Comparison of ENCODE assay signal across 11 cellular contexts in genomic region chr11:35541621-35542375, GRCh38. TPM values are rescaled to one million over a fixed set of nuclear protein-coding genes. Genes with fewer than 3 reads are reported as not detected.
DNase-seq lines count a peak whose midpoint lies in the region; ATAC-seq and TF ChIP-seq lines count a peak whose summit lies in the region.
"Had no signal": no experiment of that assay in that cellular context is flagged by ENCODE, and none has a peak within 500 bp of the region (broad histone marks: within the 10 kb centered on the region; RNA-seq: fewer than 3 reads in every experiment).

No MANE protein-coding gene starts in this region.

- H3K36me3 Mint-ChIP-seq in activated naive CD4-positive, alpha-beta T cell treated with anti-CD3 and anti-CD28 coated beads, Interleukin-2, amount 10 ng/mL, durations not matched to agents 7 days and 5 days: no peaks in the 10 kb centered on the region

- ATAC-seq in gastrocnemius medialis: peak; percentile 66 to 76

- peak overlapping the region; percentile 82 for H3K27ac ChIP-seq in brain microvascular endothelial cell
- peak overlapping the region in 1 of 2 donors; percentile 64 for H3K27ac ChIP-seq in right atrium auricular region
- peak overlapping the region in 3 of 4 donors; percentile 31 to 47 (median 43) for H3K27ac ChIP-seq in gastrocnemius medialis
- no peak overlapping the region for H3K27ac ChIP-seq in Karpas-422 (ENCODE audit: low read length)

- H3K27ac Mint-ChIP-seq in activated naive CD4-positive, alpha-beta T cell treated with anti-CD3 and anti-CD28 coated beads, Interleukin-2, amount 10 ng/mL, durations not matched to agents 7 days and 5 days: no peak overlapping the region
- H3K27ac Mint-ChIP-seq: activated CD4-positive, alpha-beta T cell treated with anti-CD3 and anti-CD28 coated beads, Interleukin-2, amount 10 ng/mL, durations not matched to agents 7 days and 5 days had no signal

- H3K79me2 ChIP-seq in Karpas-422 (ENCODE audit: low read length): no peaks in the 10 kb centered on the region

- H3K4me1 ChIP-seq in right atrium auricular region (peaks cover 0 to 6% of the 10 kb centered on the region in 2 donors), gastrocnemius medialis (peaks cover 0 to 5% of the 10 kb centered on the region in 2 donors), Karpas-422 (ENCODE audit: low read length) (peaks cover 8% of the 10 kb centered on the region)

- H3K9me3 ChIP-seq in right atrium auricular region (no peaks in the 10 kb centered on the region), gastrocnemius medialis (no peaks in the 10 kb centered on the region), Karpas-422 (ENCODE audit: low read length) (no peaks in the 10 kb centered on the region)

- H3K4me3 Mint-ChIP-seq in activated naive CD4-positive, alpha-beta T cell treated with anti-CD3 and anti-CD28 coated beads, Interleukin-2, amount 10 ng/mL, durations not matched to agents 7 days and 5 days: no peak overlapping the region
- H3K4me3 Mint-ChIP-seq: activated CD4-positive, alpha-beta T cell treated with anti-CD3 and anti-CD28 coated beads, Interleukin-2, amount 10 ng/mL, durations not matched to agents 7 days and 5 days had no signal

- DNase-seq in GM04503 (ENCODE audit: low read depth): peak; percentile 96
- peak; percentile 73 for DNase-seq in brain microvascular endothelial cell
- DNase-seq in right atrium auricular region (ENCODE audit: low spot score): peak; percentile 77
- peak; percentile 15 to 56 for DNase-seq in gastrocnemius medialis
- DNase-seq in NCI-H1105 treated with DMSO at 0.1 percent for 48 hours (lab: John Stamatoyannopoulos, UW): no peak
- DNase-seq in Karpas-422: no peak
- no peak for DNase-seq in NCI-H146 (lab: John Stamatoyannopoulos, UW)
- DNase-seq in activated naive CD4-positive, alpha-beta T cell treated with anti-CD3 and anti-CD28 coated beads, Interleukin-2, amount 10 ng/mL, durations not matched to agents 7 days and 5 days: no peak
- DNase-seq: activated CD4-positive, alpha-beta T cell treated with anti-CD3 and anti-CD28 coated beads, Interleukin-2, amount 10 ng/mL, durations not matched to agents 7 days and 5 days; NCI-H1105; nucleus accumbens had no signal

- H3K4me1 Mint-ChIP-seq in activated naive CD4-positive, alpha-beta T cell treated with anti-CD3 and anti-CD28 coated beads, Interleukin-2, amount 10 ng/mL, durations not matched to agents 7 days and 5 days: no peaks in the 10 kb centered on the region
- H3K4me1 Mint-ChIP-seq: activated CD4-positive, alpha-beta T cell treated with anti-CD3 and anti-CD28 coated beads, Interleukin-2, amount 10 ng/mL, durations not matched to agents 7 days and 5 days had no signal

- TF ChIP-seq CTCF in brain microvascular endothelial cell (IDR thresholded peaks at IDR 0.05; ENCODE audit: low read depth, low read length, missing control alignments) (no peak), right atrium auricular region (IDR thresholded peaks at IDR 0.05) (no peak), gastrocnemius medialis (IDR thresholded peaks at IDR 0.05 in 4 of 5, conservative IDR thresholded peaks at IDR 0.05 in 1 of 5) (no peak)

- H3K9ac ChIP-seq in Karpas-422 (ENCODE audit: low read length): no peak overlapping the region

- H3K4me3 ChIP-seq in brain microvascular endothelial cell (ENCODE audit: low read depth, low read length) (no peak overlapping the region), right atrium auricular region (no peak overlapping the region), gastrocnemius medialis (no peak overlapping the region), Karpas-422 (ENCODE audit: low read length) (no peak overlapping the region)

- CTCF ChIA-PET in activated naive CD4-positive, alpha-beta T cell treated with anti-CD3 and anti-CD28 coated beads, Interleukin-2, amount 10 ng/mL, durations not matched to agents 7 days and 5 days (lab: Charles Lee): no interaction called here

- H3K9me2 ChIP-seq in Karpas-422 (replicated peaks; ENCODE audit: insufficient read depth, low read length): no peaks in the 10 kb centered on the region

- no peak overlapping the region for H3K4me2 ChIP-seq in Karpas-422 (ENCODE audit: low read depth, low read length, poor library complexity, severe bottlenecking)

- H3K9me3 Mint-ChIP-seq in activated naive CD4-positive, alpha-beta T cell treated with anti-CD3 and anti-CD28 coated beads, Interleukin-2, amount 10 ng/mL, durations not matched to agents 7 days and 5 days: no peaks in the 10 kb centered on the region
- H3K9me3 Mint-ChIP-seq: activated CD4-positive, alpha-beta T cell treated with anti-CD3 and anti-CD28 coated beads, Interleukin-2, amount 10 ng/mL, durations not matched to agents 7 days and 5 days had no signal

- H4K20me1 ChIP-seq in Karpas-422 (ENCODE audit: insufficient read depth, low read depth, low read length): no peaks in the 10 kb centered on the region

- H3K27me3 ChIP-seq in brain microvascular endothelial cell (replicated peaks) (no peaks in the 10 kb centered on the region), right atrium auricular region (no peaks in the 10 kb centered on the region), gastrocnemius medialis (no peaks in the 10 kb centered on the region), Karpas-422 (ENCODE audit: low read length) (no peaks in the 10 kb centered on the region)

- H3K36me3 ChIP-seq in brain microvascular endothelial cell (replicated peaks) (no peaks in the 10 kb centered on the region), right atrium auricular region (no peaks in the 10 kb centered on the region), gastrocnemius medialis (no peaks in the 10 kb centered on the region), Karpas-422 (ENCODE audit: insufficient read depth, low read length) (no peaks in the 10 kb centered on the region)

- H3K27me3 Mint-ChIP-seq in activated naive CD4-positive, alpha-beta T cell treated with anti-CD3 and anti-CD28 coated beads, Interleukin-2, amount 10 ng/mL, durations not matched to agents 7 days and 5 days: peaks cover 16% of the 10 kb centered on the region
- H3K27me3 Mint-ChIP-seq: activated CD4-positive, alpha-beta T cell treated with anti-CD3 and anti-CD28 coated beads, Interleukin-2, amount 10 ng/mL, durations not matched to agents 7 days and 5 days had no signal

- in situ Hi-C loops in brain microvascular endothelial cell (cut with HindIII; ENCODE audit: low pct_ligation_motif_present, low sequenced_read_pairs): no loop called here
- in situ Hi-C loops in gastrocnemius medialis (cut with MboI; ENCODE audit: low sequenced_read_pairs in 4 of 4): no loop called here

- no peak overlapping the region for H2AFZ ChIP-seq in Karpas-422 (ENCODE audit: low read length)

- intact Hi-C loops in gastrocnemius medialis (cut with DNase I; ENCODE audit: low total_unique reads): no loop called here

- no peak for TF ChIP-seq POLR2A in gastrocnemius medialis (IDR thresholded peaks at IDR 0.05)

RNA-seq across cellular contexts. Expression of gene PAMR1, which starts 16.4 kb away (rescaled TPM):
- 10 to 100 TPM in 1 of 2 donors, 1 to 10 TPM in 1; 8.6 to 15.3 TPM for total RNA-seq in right atrium auricular region
- 1 to 10 TPM in 3 of 4 donors, under 1 TPM in 1; 0.49 to 3.2 (median 1.4) TPM for total RNA-seq in gastrocnemius medialis
- total RNA-seq in Karpas-422 (2014; rRNA removed; shearing (Covaris generic); ENCODE audit: low replicate concordance): not detected in 2 replicates
- total RNA-seq: activated CD4-positive, alpha-beta T cell treated with anti-CD3 and anti-CD28 coated beads, Interleukin-2, amount 10 ng/mL, durations not matched to agents 7 days and 5 days had no signal

Comparison
In these comparisons a context has a peak if more than half of its experiments do, and no peak if none do; other contexts are left out.
1. DNase-seq: peak in GM04503 (single experiment), brain microvascular endothelial cell (single experiment), right atrium auricular region (single experiment) and gastrocnemius medialis (2 of 2); none in NCI-H1105 treated with DMSO at 0.1 percent for 48 hours (single experiment), Karpas-422 (single experiment), NCI-H146 (single experiment) and activated naive CD4-positive, alpha-beta T cell treated with anti-CD3 and anti-CD28 coated beads, Interleukin-2, amount 10 ng/mL, durations not matched to agents 7 days and 5 days (single experiment).